ENCODE assay signal across 8 cellular contexts in genomic region chr2:87518547-87518946, GRCh38.
DNase-seq lines count a peak whose midpoint lies in the region; ATAC-seq and TF ChIP-seq lines count a peak whose summit lies in the region.
"Not testable (repeated sequence)": the region's sequence is repeated elsewhere in the genome, so short reads cannot be mapped to it uniquely, and the experiment has no call there.

No MANE protein-coding gene starts in this region.

- H3K4me3 ChIP-seq in BLaER1, spleen: not testable (repeated sequence)
- H3K4me3 ChIP-seq in OCI-LY1 (ENCODE audit: low read depth, low read length, poor library complexity, severe bottlenecking), result peak overlapping the region; percentile 47

- H3K27me3 Mint-ChIP-seq in Calu3 (ENCODE audit: unreplicated experiment); activated B cell treated with CpG ODN at 0.5 μM for 24 hours; activated T-helper 2 cell treated with anti-CD3 and anti-CD28 coated beads, Interferon-gamma antibody, Interleukin-2, Interleukin-4, amounts not matched to agents 10 μg/mL and 5 μg/mL and 100 μg/mL, durations not matched to agents 14 hours and 24 hours and 36 hours (ENCODE audit: low read depth); central memory CD8-positive, alpha-beta T cell; naive B cell: not testable (repeated sequence)

- H3K36me3 ChIP-seq in BLaER1; OCI-LY1 (ENCODE audit: insufficient read depth, low read length); spleen: not testable (repeated sequence)

- not testable (repeated sequence) for DNase-seq in Calu3; activated B cell treated with CpG ODN at 0.5 μM for 24 hours; activated T-helper 2 cell treated with anti-CD3 and anti-CD28 coated beads, Interferon-gamma antibody, Interleukin-2, Interleukin-4, amounts not matched to agents 10 μg/mL and 5 μg/mL and 100 μg/mL, durations not matched to agents 14 hours and 24 hours and 36 hours (ENCODE audit: low spot score); central memory CD8-positive, alpha-beta T cell (ENCODE audit: low spot score in 2 of 2); naive B cell
- peak; percentile 69 for DNase-seq in spleen

- not testable (repeated sequence) for H4K20me1 ChIP-seq in BLaER1; OCI-LY1 (ENCODE audit: insufficient read depth, low read length)

- POLR2A ChIA-PET in activated B cell treated with CpG ODN at 0.5 μM for 24 hours (lab: Charles Lee), result interaction anchor here (0.6 kb wide), 1 partner anchor 1343 kb away, joined by 5 read pairs; no protein-coding TSS in a partner anchor

- ATAC-seq in activated B cell treated with CpG ODN at 0.5 μM for 24 hours (ENCODE audit: low read depth); central memory CD8-positive, alpha-beta T cell (replicated peaks; ENCODE audit: extremely low read depth, poor library complexity, severe bottlenecking); naive B cell (ENCODE audit: low read depth in 2 of 2): not testable (repeated sequence)

- CTCF ChIA-PET in Calu3 (lab: Charles Lee); activated B cell treated with CpG ODN at 0.5 μM for 24 hours (lab: Charles Lee): not testable (repeated sequence)

- H3K4me3 Mint-ChIP-seq in Calu3 (ENCODE audit: low read depth, unreplicated experiment); activated B cell treated with CpG ODN at 0.5 μM for 24 hours; activated T-helper 2 cell treated with anti-CD3 and anti-CD28 coated beads, Interferon-gamma antibody, Interleukin-2, Interleukin-4, amounts not matched to agents 10 μg/mL and 5 μg/mL and 100 μg/mL, durations not matched to agents 14 hours and 24 hours and 36 hours (ENCODE audit: low read depth): not testable (repeated sequence)
- H3K4me3 Mint-ChIP-seq in central memory CD8-positive, alpha-beta T cell, result peak overlapping the region; percentile 38
- H3K4me3 Mint-ChIP-seq in naive B cell, result peak overlapping the region in 6 of 8 donors; percentile 19 to 71 (median 59)

- H3K9me2 ChIP-seq in OCI-LY1 (ENCODE audit: low read depth, low read length), result not testable (repeated sequence)

- not testable (repeated sequence) for H3K9ac ChIP-seq in BLaER1
- peak overlapping the region; percentile 77 for H3K9ac ChIP-seq in OCI-LY1 (ENCODE audit: low read length)

- H3K4me2 ChIP-seq in BLaER1, result peak overlapping the region; percentile 32
- peak overlapping the region; percentile 68 for H3K4me2 ChIP-seq in OCI-LY1 (ENCODE audit: low read length)

- not testable (repeated sequence) for H2AFZ ChIP-seq in OCI-LY1 (ENCODE audit: low read length)

- not testable (repeated sequence) for H3K79me2 ChIP-seq in OCI-LY1 (ENCODE audit: insufficient read depth, low read length)

- not testable (repeated sequence) for H3K4me1 Mint-ChIP-seq in Calu3 (ENCODE audit: low read depth, unreplicated experiment)
- H3K4me1 Mint-ChIP-seq in activated B cell treated with CpG ODN at 0.5 μM for 24 hours (peaks cover 54% of the 10 kb centered on the region), naive B cell (peaks cover 13 to 48% (median 20%) of the 10 kb centered on the region in 3 donors)
- H3K4me1 Mint-ChIP-seq in activated T-helper 2 cell treated with anti-CD3 and anti-CD28 coated beads, Interferon-gamma antibody, Interleukin-2, Interleukin-4, amounts not matched to agents 10 μg/mL and 5 μg/mL and 100 μg/mL, durations not matched to agents 14 hours and 24 hours and 36 hours (ENCODE audit: low read depth), result peaks cover 30% of the 10 kb centered on the region
- H3K4me1 Mint-ChIP-seq in central memory CD8-positive, alpha-beta T cell, result peaks cover 19% of the 10 kb centered on the region

- H3K27ac Mint-ChIP-seq in Calu3 (ENCODE audit: unreplicated experiment) (peak overlapping the region; percentile 34), activated B cell treated with CpG ODN at 0.5 μM for 24 hours (peak overlapping the region; percentile 94), naive B cell (peak overlapping the region; percentile 93 to 98 (median 97))
- H3K27ac Mint-ChIP-seq in activated T-helper 2 cell treated with anti-CD3 and anti-CD28 coated beads, Interferon-gamma antibody, Interleukin-2, Interleukin-4, amounts not matched to agents 10 μg/mL and 5 μg/mL and 100 μg/mL, durations not matched to agents 14 hours and 24 hours and 36 hours, result peak overlapping the region; percentile 76
- H3K27ac Mint-ChIP-seq in central memory CD8-positive, alpha-beta T cell (ENCODE audit: low read depth), result peak overlapping the region; percentile 81

- intact Hi-C loops in Calu3 (cut with micrococcal nuclease; ENCODE audit: unreplicated experiment); activated B cell treated with CpG ODN at 0.5 μM for 24 hours (cut with micrococcal nuclease); activated T-helper 2 cell treated with anti-CD3 and anti-CD28 coated beads, Interferon-gamma antibody, Interleukin-2, Interleukin-4, amounts not matched to agents 10 μg/mL and 5 μg/mL and 100 μg/mL, durations not matched to agents 14 hours and 24 hours and 36 hours (cut with micrococcal nuclease); spleen (cut with DNase I; ENCODE audit: low total_unique reads): not testable (repeated sequence)

- H3K4me1 ChIP-seq in BLaER1 (peaks cover 21% of the 10 kb centered on the region; the same call in 1 of the 2 replicates), OCI-LY1 (ENCODE audit: insufficient read depth, low read length, severe bottlenecking) (peaks cover 64% of the 10 kb centered on the region), spleen (peaks cover 0 to 29% (median 9%) of the 10 kb centered on the region in 6 donors)

- H3F3A ChIP-seq in OCI-LY1 (ENCODE audit: insufficient read depth, low read length), result not testable (repeated sequence)

- H3K9me3 Mint-ChIP-seq in Calu3 (ENCODE audit: low read depth, unreplicated experiment); activated B cell treated with CpG ODN at 0.5 μM for 24 hours; activated T-helper 2 cell treated with anti-CD3 and anti-CD28 coated beads, Interferon-gamma antibody, Interleukin-2, Interleukin-4, amounts not matched to agents 10 μg/mL and 5 μg/mL and 100 μg/mL, durations not matched to agents 14 hours and 24 hours and 36 hours; central memory CD8-positive, alpha-beta T cell; naive B cell: not testable (repeated sequence)

- not testable (repeated sequence) for TF ChIP-seq CTCF in Calu3 (IDR thresholded peaks at IDR 0.05; ENCODE audit: unreplicated experiment); OCI-LY1 (IDR thresholded peaks at IDR 0.05; ENCODE audit: low read length); activated B cell treated with CpG ODN at 0.5 μM for 24 hours (IDR thresholded peaks at IDR 0.05); spleen (IDR thresholded peaks at IDR 0.05 in 8 of 11, conservative IDR thresholded peaks at IDR 0.05 in 3 of 11)

- not testable (repeated sequence) for H3K9me3 ChIP-seq in BLaER1; OCI-LY1 (ENCODE audit: low read length); spleen

- H3K27me3 ChIP-seq in BLaER1; OCI-LY1 (ENCODE audit: insufficient read depth, low read length); spleen (replicated peaks in 1 of 7): not testable (repeated sequence)

- not testable (repeated sequence) for H3K36me3 Mint-ChIP-seq in Calu3 (ENCODE audit: insufficient read depth, unreplicated experiment); activated B cell treated with CpG ODN at 0.5 μM for 24 hours (ENCODE audit: low read depth); central memory CD8-positive, alpha-beta T cell (ENCODE audit: insufficient read depth); naive B cell
- peaks cover 34% of the 10 kb centered on the region for H3K36me3 Mint-ChIP-seq in activated T-helper 2 cell treated with anti-CD3 and anti-CD28 coated beads, Interferon-gamma antibody, Interleukin-2, Interleukin-4, amounts not matched to agents 10 μg/mL and 5 μg/mL and 100 μg/mL, durations not matched to agents 14 hours and 24 hours and 36 hours (ENCODE audit: low read depth)

- not testable (repeated sequence) for H3K27ac ChIP-seq in BLaER1
- H3K27ac ChIP-seq in OCI-LY1 (ENCODE audit: low read depth, low read length, poor library complexity, severe bottlenecking), result peak overlapping the region; percentile 99
- peak overlapping the region in 7 of 8 donors; percentile 72 to 91 (median 82) for H3K27ac ChIP-seq in spleen

- WGBS in spleen, 5 donors, result 62 to 91% (median 81%) methylated on average over 7 to 8 of the region's 8 CpGs

- TF ChIP-seq POLR2A in spleen (IDR thresholded peaks at IDR 0.05), result not testable (repeated sequence)

- not testable (repeated sequence) for BruUV-seq in Calu3 (replicated peaks; lab: Mats Ljungman, UMichigan)

Comparison
In these comparisons a context has a peak if more than half of its experiments do, and no peak if none do; other contexts are left out.
1. H3K27ac Mint-ChIP-seq: peak in every context shown above with its lines; median percentile 97 in naive B cell; 94 in activated B cell treated with CpG ODN at 0.5 μM for 24 hours; 81 in central memory CD8-positive, alpha-beta T cell; 76 in activated T-helper 2 cell treated with anti-CD3 and anti-CD28 coated beads, Interferon-gamma antibody, Interleukin-2, Interleukin-4, amounts not matched to agents 10 μg/mL and 5 μg/mL and 100 μg/mL, durations not matched to agents 14 hours and 24 hours and 36 hours; 34 in Calu3.